Comparison of ENCODE assay signal across 20 cellular contexts in genomic region chr10:5544216-5544805, GRCh38. TPM values are rescaled to one million over a fixed set of nuclear protein-coding genes. Genes with fewer than 3 reads are reported as not detected.
DNase-seq lines count a peak whose midpoint lies in the region; ATAC-seq and TF ChIP-seq lines count a peak whose summit lies in the region.
"Had no signal": no experiment of that assay in that cellular context is flagged by ENCODE, and none has a peak within 500 bp of the region (broad histone marks: within the 10 kb centered on the region; RNA-seq: fewer than 3 reads in every experiment).

No MANE protein-coding gene starts in this region.

- H3K36me3 ChIP-seq in IMR-90 (ENCODE audit: control insufficient read depth, insufficient read depth, low read length) (no peaks in the 10 kb centered on the region), esophagus squamous epithelium (no peaks in the 10 kb centered on the region), prostate gland (no peaks in the 10 kb centered on the region), A673 (ENCODE audit: insufficient read depth, low read length, poor library complexity, severe bottlenecking) (no peaks in the 10 kb centered on the region)
- H3K36me3 ChIP-seq: SJCRH30 had no signal

- peak overlapping the region; percentile 33; the same call in 1 of the 2 replicates for H2BK20ac ChIP-seq in IMR-90 (ENCODE audit: low read depth, low read length)

- in situ Hi-C loops in IMR-90 (cut with MboI; ENCODE audit: low sequenced_read_pairs): no loop called here

- peaks cover 7% of the 10 kb centered on the region; the same call in 1 of the 2 replicates for H3K9me3 ChIP-seq in IMR-90 (ENCODE audit: control insufficient read depth, insufficient read depth, low read length)
- H3K9me3 ChIP-seq in esophagus squamous epithelium: no peaks in the 10 kb centered on the region
- H3K9me3 ChIP-seq in prostate gland: no peaks in the 10 kb centered on the region
- H3K9me3 ChIP-seq in A673 (ENCODE audit: low read depth, low read length, poor library complexity, severe bottlenecking): peaks cover 11% of the 10 kb centered on the region

- H4K91ac ChIP-seq in IMR-90 (ENCODE audit: insufficient read depth, low read depth, low read length): no peak overlapping the region

- no peak overlapping the region for H3K4me2 ChIP-seq in IMR-90 (ENCODE audit: low read depth, low read length)

- H3K14ac ChIP-seq in IMR-90 (replicated peaks; ENCODE audit: low read depth, low read length): peak overlapping the region; percentile 83

- peak overlapping the region in 1 of 2 experiments; percentile 45; a peak in 2 of 4 replicates for H4K8ac ChIP-seq in IMR-90 (ENCODE audit: low read depth in 2 of 2, low read length in 2 of 2)

- peak overlapping the region; percentile 9; the same call in 1 of the 2 replicates for H3K18ac ChIP-seq in IMR-90 (ENCODE audit: low read depth, low read length)

- peak overlapping the region; percentile 83; the same call in 2 of the 3 replicates for H2BK15ac ChIP-seq in IMR-90 (ENCODE audit: low read depth, low read length)

- no peaks in the 10 kb centered on the region for H4K20me1 ChIP-seq in IMR-90 (ENCODE audit: insufficient read depth, low read length)

- no peak overlapping the region for H2AK9ac ChIP-seq in IMR-90 (replicated peaks; ENCODE audit: low read depth, low read length, poor library complexity)

- H4K5ac ChIP-seq in IMR-90 (ENCODE audit: low read depth, low read length): no peak overlapping the region

- H3K27me3 ChIP-seq in IMR-90 (ENCODE audit: control insufficient read depth, insufficient read depth, low read length) (no peaks in the 10 kb centered on the region), esophagus squamous epithelium (no peaks in the 10 kb centered on the region), prostate gland (replicated peaks; ENCODE audit: insufficient read depth) (no peaks in the 10 kb centered on the region), A673 (replicated peaks; ENCODE audit: insufficient read depth, low read depth, low read length, poor library complexity) (no peaks in the 10 kb centered on the region), dorsolateral prefrontal cortex (no peaks in the 10 kb centered on the region)
- H3K27me3 ChIP-seq: SJCRH30 had no signal

- BruUV-seq in IMR-90 (replicated peaks; lab: Mats Ljungman, UMichigan) (no TSS peak), A673 (replicated peaks; lab: Mats Ljungman, UMichigan) (no TSS peak)

- no peak for TF ChIP-seq RAD21 in IMR-90 (IDR thresholded peaks at IDR 0.05; ENCODE audit: low read length)

- H3K27ac ChIP-seq in IMR-90 (ENCODE audit: insufficient read depth, low read length) (no peak overlapping the region), VCaP (peak overlapping the region; percentile 99), esophagus squamous epithelium (peak overlapping the region; percentile 86 to 94 (median 92)), prostate gland (peak overlapping the region; percentile 91 to 92), A673 (ENCODE audit: low read depth, low read length, poor library complexity, severe bottlenecking) (no peak overlapping the region), dorsolateral prefrontal cortex (peak overlapping the region in 1 of 59 donors; percentile 55)
- H3K27ac ChIP-seq: SJCRH30 had no signal

- H3K9me1 ChIP-seq in IMR-90 (ENCODE audit: insufficient read depth, low read length): peaks cover 30% of the 10 kb centered on the region

- DNase-seq in IMR-90 (no peak), esophagus squamous epithelium (lab: John Stamatoyannopoulos, UW) (no peak), prostate gland (ENCODE audit: low spot score) (peak; percentile 59), kidney glomerular epithelial cell (lab: John Stamatoyannopoulos, UW) (no peak), C1 segment of cervical spinal cord (lab: John Stamatoyannopoulos, UW) (no peak), A673 (ENCODE audit: low spot score) (no peak), dorsolateral prefrontal cortex (no peak)
- DNase-seq: central memory CD4-positive, alpha-beta T cell; effector CD8-positive, alpha-beta T cell; H7; MV-4-11; NCI-H187 treated with DMSO at 0.1 percent for 48 hours; NCI-H446 treated with DMSO at 0.1 percent for 48 hours; retina; SJCRH30; stimulated activated CD4-positive, alpha-beta T cell treated with anti-CD3 and anti-CD28 coated beads, Interleukin-15, amount 100 ng/mL, for 24 hours had no signal

- peaks cover 0 to 20% of the 10 kb centered on the region in 2 experiments; a peak in 2 of 4 replicates for H3K79me1 ChIP-seq in IMR-90 (ENCODE audit: low read depth in 1 of 2, low read length in 2 of 2)

- H2AFZ ChIP-seq in IMR-90 (replicated peaks; ENCODE audit: low read length, poor library complexity): peak overlapping the region; percentile 23

- H2BK5ac ChIP-seq in IMR-90 (ENCODE audit: low read depth, low read length, poor library complexity, severe bottlenecking): no peak overlapping the region

- ATAC-seq in IMR-90 (ENCODE audit: low read depth): no peak
- ATAC-seq: stimulated activated memory B cell treated with anti-CD40 and anti-IgM and Interleukin-4, amounts not matched to agents 10 μg/mL and 1 μg/mL and 100 μg/mL, for 72 hours had no signal

- H3K23ac ChIP-seq in IMR-90 (ENCODE audit: low read depth, low read length): no peak overlapping the region

- intact Hi-C loops in IMR-90 (cut with micrococcal nuclease) (no loop called here), esophagus squamous epithelium (cut with DNase I) (no loop called here), prostate gland (cut with DNase I) (no loop called here), A673 (cut with micrococcal nuclease; ENCODE audit: unreplicated experiment) (no loop called here), dorsolateral prefrontal cortex (cut with DNase I) (no loop called here)

- H3K9ac ChIP-seq in IMR-90 (ENCODE audit: low read depth, low read length): no peak overlapping the region

- no peak overlapping the region for H3K56ac ChIP-seq in IMR-90 (ENCODE audit: extremely low read depth, insufficient read depth, low read length)

- H3K4me1 ChIP-seq in IMR-90 (ENCODE audit: control insufficient read depth, insufficient read depth, low read length) (peaks cover 40% of the 10 kb centered on the region), esophagus squamous epithelium (peaks cover 40 to 63% (median 43%) of the 10 kb centered on the region in 3 donors), prostate gland (replicated peaks) (peaks cover 38% of the 10 kb centered on the region), A673 (ENCODE audit: insufficient read depth, low read length, poor library complexity, severe bottlenecking) (no peaks in the 10 kb centered on the region)

- dilution Hi-C loops in IMR-90 (cut with HindIII; ENCODE audit: low sequenced_read_pairs, unreplicated experiment): no loop called here

- POLR2A ChIA-PET in IMR-90 (lab: Charles Lee; ENCODE audit: unreplicated experiment) (no interaction called here), A673 (lab: Charles Lee; ENCODE audit: low non-redundant PET) (no interaction called here)

- TF ChIP-seq CTCF in IMR-90 (conservative IDR thresholded peaks at IDR 0.05; ENCODE audit: low read depth, low read length): no peak
- TF ChIP-seq CTCF in VCaP (conservative IDR thresholded peaks at IDR 0.05): no peak
- no peak for TF ChIP-seq CTCF in esophagus squamous epithelium (IDR thresholded peaks at IDR 0.05)
- no peak for TF ChIP-seq CTCF in prostate gland (IDR thresholded peaks at IDR 0.05)
- no peak for TF ChIP-seq CTCF in A673 (conservative IDR thresholded peaks at IDR 0.05; ENCODE audit: low read depth, low read length)
- no peak for TF ChIP-seq CTCF in dorsolateral prefrontal cortex (IDR thresholded peaks at IDR 0.05 in 54 of 56, conservative IDR thresholded peaks at IDR 0.05 in 2 of 56; ENCODE audit: low read depth in 1 of 56, partially characterized antibody in 56 of 56)

- peak overlapping the region; percentile 90; the same call in 1 of the 2 replicates for H2AK5ac ChIP-seq in IMR-90 (ENCODE audit: low read depth, low read length)

- peak overlapping the region; percentile 46; the same call in 1 of the 2 replicates for H2BK120ac ChIP-seq in IMR-90 (ENCODE audit: low read depth, low read length)

- WGBS in IMR-90 (ENCODE audit: extremely low coverage in 2 of 2, insufficient read length in 1 of 2), 2 experiments: 80% methylated on average over 1 of the region's 6 CpGs; no CpG with 5 or more reads in 1 of the 2 experiments
- 46 to 61% methylated on average over 6 of the region's 6 CpGs for WGBS in esophagus squamous epithelium, 2 donors
- WGBS in prostate gland: 61% methylated on average over 6 of the region's 6 CpGs

- no peak overlapping the region for H3K4me3 ChIP-seq in IMR-90 (ENCODE audit: insufficient read depth, low read depth, low read length)
- H3K4me3 ChIP-seq in esophagus squamous epithelium: no peak overlapping the region
- no peak overlapping the region for H3K4me3 ChIP-seq in prostate gland
- no peak overlapping the region for H3K4me3 ChIP-seq in A673 (ENCODE audit: low read depth, low read length, poor library complexity, severe bottlenecking)
- H3K4me3 ChIP-seq in dorsolateral prefrontal cortex: no peak overlapping the region
- H3K4me3 ChIP-seq: SJCRH30 had no signal

- TF ChIP-seq POLR2A in IMR-90 (IDR thresholded peaks at IDR 0.05; ENCODE audit: low read depth, low read length) (no peak), esophagus squamous epithelium (IDR thresholded peaks at IDR 0.05) (no peak), prostate gland (IDR thresholded peaks at IDR 0.05) (no peak)

- CTCF ChIA-PET in IMR-90 (lab: Yijun Ruan, JAX) (no interaction called here), A673 (lab: Charles Lee) (no interaction called here)

- peak overlapping the region; percentile 77; the same call in 1 of the 2 replicates for H3K4ac ChIP-seq in IMR-90 (ENCODE audit: low read depth, low read length)

TF ChIP-seq in IMR-90, 13 proteins besides CTCF, POLR2A, EP300 and RAD21 (continues in another document):
- TF ChIP-seq MXI1 (IDR thresholded peaks at IDR 0.05; ENCODE audit: borderline replicate concordance, low read depth, low read length) (no peak), RCOR1 (IDR thresholded peaks at IDR 0.05; ENCODE audit: insufficient replicate concordance, low read length) (no peak), MAFK (IDR thresholded peaks at IDR 0.05; ENCODE audit: low read depth, low read length) (no peak)

RNA-seq across cellular contexts. Expression of gene CALML3, which starts 19.6 kb away (rescaled TPM):
- not detected in 2 replicates for total RNA-seq in IMR-90 (2012; rRNA removed)
- polyA plus RNA-seq in IMR-90 (2012; rRNA removed): not detected in 2 replicates
- not detected in 2 replicates for polyA plus RNA-seq in IMR-90 (2012; cell fraction: cytosol; rRNA removed)
- polyA plus RNA-seq in IMR-90 (2012; cell fraction: nucleus; rRNA removed; ENCODE audit: low replicate concordance): not detected in 2 replicates
- 100 to 1,000 TPM; 196 to 799 (median 315) TPM for total RNA-seq in esophagus squamous epithelium
- total RNA-seq in prostate gland: 1 to 10 TPM; 1.6 to 8.0 TPM
- total RNA-seq in A673 (2021): not detected in 2 replicates
- total RNA-seq in dorsolateral prefrontal cortex: under 1 TPM in 21 of 120 experiments, not detected in 99; 0.11 to 0.45 (median 0.23) TPM
- total RNA-seq: H7; SJCRH30; T-helper 2 cell treated with Interferon-gamma antibody and Interleukin-4, amounts not matched to agents 100 ng/mL and 5 ng/mL, for 36 hours; ureter had no signal

RNA-seq across cellular contexts. Expression of gene CALML5, which starts 44.9 kb away (rescaled TPM):
- total RNA-seq in IMR-90 (2012; rRNA removed) (not detected in 2 replicates), esophagus squamous epithelium (100 to 1,000 TPM in 1 of 4 donors, 10 to 100 TPM in 3; 14.5 to 148 (median 22.6) TPM), prostate gland (10 to 100 TPM in 1 of 2 donors, under 1 TPM in 1; 0.46 to 10.5 TPM), A673 (2021) (not detected in 2 replicates), dorsolateral prefrontal cortex (not detected)
- polyA plus RNA-seq in IMR-90 (2012; rRNA removed): not detected in 2 replicates
- not detected in 2 replicates for polyA plus RNA-seq in IMR-90 (2012; cell fraction: cytosol; rRNA removed)
- not detected in 2 replicates for polyA plus RNA-seq in IMR-90 (2012; cell fraction: nucleus; rRNA removed; ENCODE audit: low replicate concordance)
- total RNA-seq: H7; SJCRH30; T-helper 2 cell treated with Interferon-gamma antibody and Interleukin-4, amounts not matched to agents 100 ng/mL and 5 ng/mL, for 36 hours; ureter had no signal

Comparison
In these comparisons a context has a peak if more than half of its experiments do, and no peak if none do; other contexts are left out.
1. H3K27ac ChIP-seq: peak in VCaP (single experiment), esophagus squamous epithelium (4 of 4) and prostate gland (2 of 2); none in IMR-90 (single experiment) and A673 (single experiment).
2. RNA of gene CALML3, which starts 19.6 kb away (total RNA-seq): 196 to 799 TPM in esophagus squamous epithelium; 1.6 to 8.0 TPM in prostate gland, 0.11 to 0.45 TPM in dorsolateral prefrontal cortex, not detected in IMR-90 and not detected in A673; every median in the first group is over 10 times any median in the second.